26 cellular contexts compared by ENCODE assay signal in the genomic region with DNA sequence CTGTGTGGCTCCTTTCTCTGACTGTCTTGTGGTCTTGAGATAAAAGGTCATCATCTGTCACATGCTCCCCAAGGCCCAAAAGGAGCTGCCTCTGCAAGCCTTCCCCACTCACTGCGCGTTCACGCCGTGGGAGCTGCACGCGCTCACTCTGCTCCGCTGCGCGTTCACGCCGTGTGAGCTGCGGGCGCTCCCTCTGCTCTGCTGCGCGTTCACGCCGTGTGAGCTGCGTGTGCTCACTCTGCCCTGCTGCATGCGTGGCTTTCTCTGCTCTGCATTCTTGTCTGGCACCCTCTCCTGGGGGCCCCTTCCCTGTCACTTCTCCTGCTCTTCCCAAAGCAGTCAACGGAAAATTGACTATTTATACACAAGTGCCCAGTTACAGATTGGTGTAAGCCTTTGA.
"Had no signal": no experiment of that assay in that cellular context is flagged by ENCODE, and none has a peak within 500 bp of the region (broad histone marks: within the 10 kb centered on the region; RNA-seq: fewer than 3 reads in every experiment).

No MANE protein-coding gene starts in this region.

- H3K36me3 ChIP-seq: heart right ventricle, left ventricle myocardium inferior, neural progenitor cell, pancreas, right atrium auricular region, right lobe of liver, stomach, suprapubic skin, thoracic aorta, tibial artery, uterus had no signal

- H3K4me2 ChIP-seq: hepatocyte, neural progenitor cell had no signal

- H3K9me3 Mint-ChIP-seq: natural killer cell; stimulated activated naive B cell treated with anti-CD40 and anti-IgM and Interleukin-4, amounts not matched to agents 10 μg/mL and 1 μg/mL and 100 μg/mL, for 72 hours; type B pancreatic cell had no signal

- ATAC-seq: heart right ventricle; natural killer cell; pancreas; psoas muscle; right lobe of liver; stimulated activated naive B cell treated with anti-CD40 and anti-IgM and Interleukin-4, amounts not matched to agents 10 μg/mL and 1 μg/mL and 100 μg/mL, for 72 hours; stimulated activated naive CD8-positive, alpha-beta T cell treated with anti-CD3 and anti-CD28 coated beads, Interleukin-15, Interleukin-2, amounts not matched to agents 100 U/mL and 50 U/mL, for 24 hours had no signal

- H3K4me3 ChIP-seq: heart right ventricle, hepatocyte, left ventricle myocardium inferior, lung, neural progenitor cell, pancreas, psoas muscle, right atrium auricular region, right lobe of liver, skin epidermis, stomach, suprapubic skin, thoracic aorta, tibial artery, uterus had no signal

- H2AFZ ChIP-seq: hepatocyte, neural progenitor cell had no signal

- H3K27ac Mint-ChIP-seq: mesothelial cell of epicardium; naive B cell; natural killer cell; nephron progenitor cell; neural progenitor cell; stimulated activated naive B cell treated with anti-CD40 and anti-IgM and Interleukin-4, amounts not matched to agents 10 μg/mL and 1 μg/mL and 100 μg/mL, for 72 hours; type B pancreatic cell had no signal

- H3K9me3 ChIP-seq: heart right ventricle, left ventricle myocardium inferior, pancreas, psoas muscle, right atrium auricular region, right lobe of liver, stomach, suprapubic skin, thoracic aorta, tibial artery, uterus had no signal

- H3K36me3 Mint-ChIP-seq: mesothelial cell of epicardium, naive B cell, natural killer cell, neural progenitor cell, type B pancreatic cell had no signal

- DNase-seq: heart right ventricle; islet precursor cell; left ventricle myocardium inferior; mesendoderm; naive B cell; natural killer cell; nephron progenitor cell; pancreas; psoas muscle; right lobe of liver; stimulated activated CD4-positive, alpha-beta T cell treated with anti-CD3 and anti-CD28 coated beads, Interleukin-2, amount 100 ng/mL, for 24 hours; stimulated activated CD4-positive, alpha-beta T cell treated with anti-CD3 and anti-CD28 coated beads, Interleukin-4, amount 100 ng/mL, for 1 hour; stimulated activated naive B cell treated with anti-CD40 and anti-IgM and Interleukin-4, amounts not matched to agents 10 μg/mL and 1 μg/mL and 100 μg/mL, for 72 hours; stimulated activated naive CD8-positive, alpha-beta T cell treated with anti-CD3 and anti-CD28 coated beads, Interleukin-15, Interleukin-2, amounts not matched to agents 100 U/mL and 50 U/mL, for 24 hours; stomach; tibial artery; uterus had no signal

- H3K4me3 Mint-ChIP-seq: mesothelial cell of epicardium; naive B cell; natural killer cell; nephron progenitor cell; neural progenitor cell; stimulated activated naive B cell treated with anti-CD40 and anti-IgM and Interleukin-4, amounts not matched to agents 10 μg/mL and 1 μg/mL and 100 μg/mL, for 72 hours; type B pancreatic cell had no signal

- H3K9ac ChIP-seq: neural progenitor cell had no signal

- H3K79me2 ChIP-seq: hepatocyte had no signal

- FAIRE-seq: pancreas had no signal

- H3K27me3 ChIP-seq: hepatocyte, pancreas, right atrium auricular region, right lobe of liver, tibial artery, uterus had no signal

- H3K4me1 Mint-ChIP-seq: mesothelial cell of epicardium; naive B cell; natural killer cell; neural progenitor cell; stimulated activated naive B cell treated with anti-CD40 and anti-IgM and Interleukin-4, amounts not matched to agents 10 μg/mL and 1 μg/mL and 100 μg/mL, for 72 hours had no signal

- H3K4me1 ChIP-seq: heart right ventricle, left ventricle myocardium inferior, neural progenitor cell, pancreas, right atrium auricular region, right lobe of liver, stomach, suprapubic skin, tibial artery, uterus had no signal

- H3K27ac ChIP-seq: heart right ventricle, hepatocyte, left ventricle myocardium inferior, neural progenitor cell, pancreas, psoas muscle, right atrium auricular region, right lobe of liver, skin epidermis, stomach, suprapubic skin, thoracic aorta, tibial artery, uterus had no signal
